In the genomic region with DNA sequence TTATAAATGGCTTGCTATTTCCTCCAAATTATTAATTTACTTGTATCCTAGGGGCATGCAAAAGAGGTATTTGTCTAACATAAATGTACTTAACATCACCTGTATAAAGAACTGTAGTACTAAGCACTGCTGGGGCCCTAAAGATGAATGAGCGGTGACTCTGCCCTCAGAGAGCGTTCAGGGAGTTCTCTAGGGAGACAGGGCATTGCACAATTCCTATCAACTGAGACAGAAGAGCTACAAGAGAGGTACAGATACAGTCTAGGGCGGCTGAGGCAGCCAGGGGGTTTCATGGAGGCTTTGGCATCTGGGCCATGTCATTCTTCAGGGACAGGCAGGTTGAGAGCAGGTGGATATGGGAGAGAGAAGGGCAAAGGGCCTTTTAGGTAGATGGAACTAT, we compare ENCODE assay signal across 18 cellular contexts. TPM values are rescaled to one million over a fixed set of nuclear protein-coding genes. Genes with fewer than 3 reads are reported as not detected.
DNase-seq lines count a peak whose midpoint lies in the region; ATAC-seq and TF ChIP-seq lines count a peak whose summit lies in the region.
"Had no signal": no experiment of that assay in that cellular context is flagged by ENCODE, and none has a peak within 500 bp of the region (broad histone marks: within the 10 kb centered on the region; RNA-seq: fewer than 3 reads in every experiment).

No MANE protein-coding gene starts in this region.

- WGBS in stomach, 5 donors = 86 to 94% (median 88%) methylated on average over 3 of the region's 3 CpGs
- 95 to 98% methylated on average over 3 of the region's 3 CpGs for WGBS in thyroid gland, 2 donors

- peaks cover 40% of the 10 kb centered on the region for H3K36me3 Mint-ChIP-seq in chondrocyte (ENCODE audit: low read depth)

- ATAC-seq in PC-3 (no peak), foreskin keratinocyte (peak; percentile 13)
- ATAC-seq: CD8-positive, alpha-beta T cell; SK-N-SH treated with all-trans-retinoic acid at 6 μM for 48 hours had no signal

- no peaks in the 10 kb centered on the region for H3K27me3 ChIP-seq in PC-3 (ENCODE audit: low read length)
- H3K27me3 ChIP-seq in foreskin keratinocyte = no peaks in the 10 kb centered on the region
- no peaks in the 10 kb centered on the region for H3K27me3 ChIP-seq in stomach
- H3K27me3 ChIP-seq in thyroid gland = no peaks in the 10 kb centered on the region
- H3K27me3 ChIP-seq: Peyer's patch had no signal

- TSS peak; percentile 72 for BruUV-seq in PC-3 (replicated peaks; lab: Mats Ljungman, UMichigan)

- H3K27ac ChIP-seq in PC-3 (ENCODE audit: low read length) (peak overlapping the region; percentile 97), foreskin keratinocyte (peak overlapping the region; percentile 85), stomach (peak overlapping the region; percentile 44 to 81 (median 75)), thyroid gland (no peak overlapping the region)
- H3K27ac ChIP-seq: GM23248 had no signal

- H3K36me3 ChIP-seq in PC-3 (ENCODE audit: low read depth, low read length) = peaks cover 23% of the 10 kb centered on the region; the same call in 1 of the 2 replicates
- H3K36me3 ChIP-seq in stomach = peaks cover 60 to 100% (median 96%) of the 10 kb centered on the region in 4 donors
- peaks cover 0 to 16% of the 10 kb centered on the region in 2 donors for H3K36me3 ChIP-seq in thyroid gland

- CTCF ChIA-PET in PC-3 (lab: Charles Lee) = no interaction called here

- no peaks in the 10 kb centered on the region for H3K9me3 Mint-ChIP-seq in chondrocyte (ENCODE audit: low read depth)
- H3K9me3 Mint-ChIP-seq: CD8-positive, alpha-beta T cell had no signal

- H2AFZ ChIP-seq in PC-3 (ENCODE audit: low read length) = no peak overlapping the region; the same call in 1 of the 2 replicates
- H2AFZ ChIP-seq: GM23248 had no signal

- H3K27me3 Mint-ChIP-seq in chondrocyte (ENCODE audit: low read depth) = no peaks in the 10 kb centered on the region

- intact Hi-C loops in PC-3 (cut with micrococcal nuclease) (no loop called here), stomach (cut with DNase I; ENCODE audit: low total_unique reads) (no loop called here), thyroid gland (cut with DNase I) (no loop called here)

- no peaks in the 10 kb centered on the region for H4K20me1 ChIP-seq in PC-3 (ENCODE audit: low read length)

- H3K27ac Mint-ChIP-seq in chondrocyte (ENCODE audit: unreplicated experiment) = no peak overlapping the region
- H3K27ac Mint-ChIP-seq: CD8-positive, alpha-beta T cell had no signal

- H3K9me2 ChIP-seq in PC-3 (replicated peaks; ENCODE audit: low read length) = no peaks in the 10 kb centered on the region

- peak overlapping the region; percentile 66 for H3K4me2 ChIP-seq in PC-3 (ENCODE audit: low read length)

- POLR2A ChIA-PET in PC-3 (lab: Charles Lee; ENCODE audit: unreplicated experiment) = no interaction called here

- TF ChIP-seq CTCF in PC-3 (conservative IDR thresholded peaks at IDR 0.05; ENCODE audit: low read depth, low read length) = no peak
- TF ChIP-seq CTCF in chondrocyte (IDR thresholded peaks at IDR 0.05) = no peak
- TF ChIP-seq CTCF in foreskin keratinocyte (conservative IDR thresholded peaks at IDR 0.05) = no peak
- no peak for TF ChIP-seq CTCF in stomach (IDR thresholded peaks at IDR 0.05)
- no peak for TF ChIP-seq CTCF in thyroid gland (IDR thresholded peaks at IDR 0.05)

- no peak for TF ChIP-seq POLR2A in stomach (IDR thresholded peaks at IDR 0.05)
- TF ChIP-seq POLR2A in thyroid gland (IDR thresholded peaks at IDR 0.05) = no peak

- peak overlapping the region; percentile 78 for H3K9ac ChIP-seq in PC-3 (ENCODE audit: low read length)
- H3K9ac ChIP-seq: GM23248 had no signal

- no peaks in the 10 kb centered on the region for H3K9me3 ChIP-seq in PC-3 (ENCODE audit: low read length)
- no peaks in the 10 kb centered on the region for H3K9me3 ChIP-seq in stomach
- no peaks in the 10 kb centered on the region for H3K9me3 ChIP-seq in thyroid gland
- H3K9me3 ChIP-seq: Peyer's patch had no signal

- no peak overlapping the region for H3K4me3 Mint-ChIP-seq in chondrocyte (ENCODE audit: unreplicated experiment)
- H3K4me3 Mint-ChIP-seq: CD8-positive, alpha-beta T cell had no signal

- H3F3A ChIP-seq in PC-3 (ENCODE audit: low read length, unreplicated experiment) = peaks cover 5% of the 10 kb centered on the region

- DNase-seq in PC-3 (no peak), chondrocyte (ENCODE audit: low spot score) (peak; percentile 4), foreskin keratinocyte (no peak), stomach (no peak), RKO (ENCODE audit: low spot score) (no peak), NCI-H2081 (lab: John Stamatoyannopoulos, UW) (no peak), thyroid gland (no peak)
- DNase-seq: CD8-positive, alpha-beta T cell; DMS79 treated with DMSO at 0.1 percent for 48 hours; KBM-7; NCI-H1048; NCI-H146; NCI-H2081 treated with DMSO at 0.1 percent for 48 hours; NCI-H524; Peyer's patch; SHP77 treated with DMSO at 0.1 percent for 48 hours had no signal

- no peaks in the 10 kb centered on the region for H3K4me1 Mint-ChIP-seq in chondrocyte (ENCODE audit: low read depth)

- no peak overlapping the region; the same call in 1 of the 2 replicates for H3K4me3 ChIP-seq in PC-3 (ENCODE audit: low read length)
- H3K4me3 ChIP-seq in stomach = no peak overlapping the region
- no peak overlapping the region for H3K4me3 ChIP-seq in thyroid gland (replicated peaks in 1 of 3)
- H3K4me3 ChIP-seq: GM23248, Peyer's patch had no signal

- no peak for TF ChIP-seq EP300 in stomach (IDR thresholded peaks at IDR 0.05)

- H3K79me2 ChIP-seq in PC-3 (ENCODE audit: low read length) = no peaks in the 10 kb centered on the region

- H3K4me1 ChIP-seq in PC-3 (ENCODE audit: insufficient read depth, low read length) (peaks cover 24% of the 10 kb centered on the region), foreskin keratinocyte (peaks cover 14% of the 10 kb centered on the region), stomach (peaks cover 0 to 3% (median 0%) of the 10 kb centered on the region in 4 donors), thyroid gland (no peaks in the 10 kb centered on the region)

RNA-seq across cellular contexts. Expression of a gene that starts 39.9 kb away (rescaled TPM):
- 66.3 and 69.2 TPM in 2 replicates for total RNA-seq in PC-3 (2014; rRNA removed)
- total RNA-seq in chondrocyte = 39.2 to 45.4 TPM (median 44.7 TPM) in 3 replicates
- total RNA-seq in foreskin keratinocyte = 49.8 and 54.1 TPM in 2 replicates
- polyA plus RNA-seq in foreskin keratinocyte = 54.7 and 56.3 TPM in 2 replicates
- 100 to 1,000 TPM in 1 of 5 donors, 10 to 100 TPM in 4; 54.3 to 116 (median 68.8) TPM for total RNA-seq in stomach
- polyA plus RNA-seq in stomach = 100 to 1,000 TPM in 1 of 3 donors, 10 to 100 TPM in 2; 79.7 to 101 (median 90.3) TPM
- 10 to 100 TPM; 33.8 to 52.0 (median 42.6) TPM for total RNA-seq in thyroid gland

Comparison
In these comparisons a context has a peak if more than half of its experiments do, and no peak if none do; other contexts are left out.
1. H3K27ac ChIP-seq: peak in PC-3 (single experiment), foreskin keratinocyte (single experiment) and stomach (5 of 5); none in thyroid gland (0 of 3).